In genomic region chr20:48524582-48524981, GRCh38 we compare ENCODE assay signal across 8 cellular contexts.
"Had no signal": no experiment of that assay in that cellular context is flagged by ENCODE, and none has a peak within 500 bp of the region (broad histone marks: within the 10 kb centered on the region; RNA-seq: fewer than 3 reads in every experiment).

No MANE protein-coding gene starts in this region.

- H3K4me3 ChIP-seq: GM12878 had no signal

- DNase-seq: GDM1, GF-D8 had no signal

- FAIRE-seq: G401.6, GM12878, GM12891, GM12892, GM18507, GM19239 had no signal
